ENCODE assay signal across 8 cellular contexts in genomic region chr5:80654391-80655230, GRCh38. TPM values are rescaled to one million over a fixed set of nuclear protein-coding genes. Genes with fewer than 3 reads are reported as not detected.
A peak's percentile ranks its signal among the peaks of the same experiment; 100 is the strongest.
DNase-seq lines count a peak whose midpoint lies in the region; ATAC-seq and TF ChIP-seq lines count a peak whose summit lies in the region.

TSS of gene DHFR (minus strand) at chr5:80654983. CDS start at chr5:80654489, 494 bp downstream.
TSS of gene MSH3 (plus strand) at chr5:80654652. CDS start at chr5:80654728, 76 bp downstream.

- H3K27me3 Mint-ChIP-seq in natural killer cell treated with Interleukin-12 subunit alpha and Interleukin-12 subunit beta and Interleukin-15 and Interleukin-18, amount 100 ng/mL, for 72 hours, result no peaks in the 10 kb centered on the region

- DNase-seq in Daoy (ENCODE audit: low read depth), result peak; percentile 96
- peak; percentile 84 for DNase-seq in H4 (ENCODE audit: low spot score)
- DNase-seq in M059J (ENCODE audit: low read depth), result peak; percentile 92
- DNase-seq in activated T-helper 9 cell treated with anti-CD3 and anti-CD28 coated beads, Interleukin-2, amount 50 U/mL, for 16 hours (ENCODE audit: low read depth), result peak; percentile 82
- DNase-seq in fibroblast of the aortic adventitia (ENCODE audit: low read depth), result peak; percentile 77
- peak; percentile 91 for DNase-seq in natural killer cell treated with Interleukin-12 subunit alpha and Interleukin-12 subunit beta and Interleukin-15 and Interleukin-18, amount 100 ng/mL, for 72 hours (ENCODE audit: low spot score)
- DNase-seq in stimulated activated naive CD4-positive, alpha-beta T cell treated with Interleukin-2 at 50 U/mL for 16 hours (lab: John Stamatoyannopoulos, UW), result peak; percentile 90

- peaks cover 16 to 20% of the 10 kb centered on the region in 2 donors for H3K4me1 Mint-ChIP-seq in natural killer cell treated with Interleukin-12 subunit alpha and Interleukin-12 subunit beta and Interleukin-15 and Interleukin-18, amount 100 ng/mL, for 72 hours (ENCODE audit: low read depth in 2 of 2)

- peak; percentile 92 for TF ChIP-seq POLR2A in Raji (IDR thresholded peaks at IDR 0.05; ENCODE audit: insufficient read depth, low read depth, low read length)

- H3K4me3 ChIP-seq in fibroblast of the aortic adventitia (ENCODE audit: low read depth, low read length), result peak within 1 kb of the TSS; percentile 95

- TF ChIP-seq CTCF in fibroblast of the aortic adventitia (IDR thresholded peaks at IDR 0.05; ENCODE audit: insufficient read depth, low read length), result no peak

- H3K36me3 Mint-ChIP-seq in natural killer cell treated with Interleukin-12 subunit alpha and Interleukin-12 subunit beta and Interleukin-15 and Interleukin-18, amount 100 ng/mL, for 72 hours, result peaks cover 25% of the 10 kb centered on the region

- no peaks in the 10 kb centered on the region for H3K9me3 Mint-ChIP-seq in natural killer cell treated with Interleukin-12 subunit alpha and Interleukin-12 subunit beta and Interleukin-15 and Interleukin-18, amount 100 ng/mL, for 72 hours

- peak within 1 kb of the TSS; percentile 91 for H3K4me3 Mint-ChIP-seq in natural killer cell treated with Interleukin-12 subunit alpha and Interleukin-12 subunit beta and Interleukin-15 and Interleukin-18, amount 100 ng/mL, for 72 hours

- H3K27ac Mint-ChIP-seq in natural killer cell treated with Interleukin-12 subunit alpha and Interleukin-12 subunit beta and Interleukin-15 and Interleukin-18, amount 100 ng/mL, for 72 hours, result peak within 1 kb of the TSS; percentile 91 to 92

- ATAC-seq in natural killer cell treated with Interleukin-12 subunit alpha and Interleukin-12 subunit beta and Interleukin-15 and Interleukin-18, amount 100 ng/mL, for 72 hours, result peak; percentile 79 to 90

RNA-seq across cellular contexts. Expression of gene DHFR, which starts in this region (rescaled TPM):
- total RNA-seq in Daoy (2014; rRNA removed; shearing (Covaris generic)), result 91.7 and 116 TPM in 2 replicates
- total RNA-seq in H4 (2014; rRNA removed; shearing (Covaris generic)), result 64.4 and 77.7 TPM in 2 replicates
- 77.8 and 80.5 TPM in 2 replicates for total RNA-seq in M059J (2014; rRNA removed; shearing (Covaris generic))
- total RNA-seq in fibroblast of the aortic adventitia (ENCODE audit: low replicate concordance), result 13.2 and 49.5 TPM in 2 replicates
- total RNA-seq in natural killer cell treated with Interleukin-12 subunit alpha and Interleukin-12 subunit beta and Interleukin-15 and Interleukin-18, amount 100 ng/mL, for 72 hours, result 10 to 100 TPM; 29.2 to 73.8 TPM

RNA-seq across cellular contexts. Expression of gene MSH3, which starts in this region (rescaled TPM):
- 13.1 and 13.9 TPM in 2 replicates for total RNA-seq in Daoy (2014; rRNA removed; shearing (Covaris generic))
- 7.2 and 8.4 TPM in 2 replicates for total RNA-seq in H4 (2014; rRNA removed; shearing (Covaris generic))
- total RNA-seq in M059J (2014; rRNA removed; shearing (Covaris generic)), result 5.6 and 10.1 TPM in 2 replicates
- total RNA-seq in fibroblast of the aortic adventitia (ENCODE audit: low replicate concordance), result 19.3 and 25.0 TPM in 2 replicates
- total RNA-seq in natural killer cell treated with Interleukin-12 subunit alpha and Interleukin-12 subunit beta and Interleukin-15 and Interleukin-18, amount 100 ng/mL, for 72 hours, result 10 to 100 TPM; 13.7 to 25.9 TPM

Comparison
In these comparisons a context has a peak if more than half of its experiments do, and no peak if none do; other contexts are left out.
1. Peak in every context shown above with its lines: DNase-seq, ATAC-seq and H3K4me3 ChIP-seq.